ENCODE assay signal across 7 cellular contexts in genomic region chr14:88296343-88296742, GRCh38.
"Had no signal": no experiment of that assay in that cellular context is flagged by ENCODE, and none has a peak within 500 bp of the region (broad histone marks: within the 10 kb centered on the region; RNA-seq: fewer than 3 reads in every experiment).

No MANE protein-coding gene starts in this region.

- H3K4me3 ChIP-seq: GM23338 had no signal

- H3K4me2 ChIP-seq: GM23338, KMS-11 had no signal

- H3K27ac ChIP-seq: KMS-11 had no signal

- DNase-seq: H9, HCEC 1CT, IMR-90, Karpas-422, KBM-7 had no signal

- ATAC-seq: GM23338 had no signal

- H3K9ac ChIP-seq: KMS-11 had no signal
